In genomic region chr20:5002077-5002413, GRCh38 we compare ENCODE assay signal across 8 cellular contexts. TPM values are rescaled to one million over a fixed set of nuclear protein-coding genes. Genes with fewer than 3 reads are reported as not detected.
A peak's percentile ranks its signal among the peaks of the same experiment; 100 is the strongest.
DNase-seq lines count a peak whose midpoint lies in the region; ATAC-seq lines count a peak whose summit lies in the region.

No MANE protein-coding gene starts in this region.

- peaks cover 3 to 23% (median 20%) of the 10 kb centered on the region in 5 donors for H3K4me1 ChIP-seq in subcutaneous abdominal adipose tissue (ENCODE audit: control insufficient read depth in 5 of 5, insufficient read depth in 5 of 5, low read length in 5 of 5)

- peaks cover 24% of the 10 kb centered on the region for H3K4me1 Mint-ChIP-seq in activated CD8-positive, alpha-beta memory T cell treated with anti-CD3 and anti-CD28 coated beads, Interleukin-2, amount 10 ng/mL, durations not matched to agents 7 days and 5 days
- H3K4me1 Mint-ChIP-seq in activated T-helper 2 cell treated with anti-CD3 and anti-CD28 coated beads, Interferon-gamma antibody, Interleukin-2, Interleukin-4, amounts not matched to agents 10 μg/mL and 5 μg/mL and 100 μg/mL, durations not matched to agents 14 hours and 24 hours and 36 hours (ENCODE audit: low read depth), result peaks cover 28% of the 10 kb centered on the region

- no peaks in the 10 kb centered on the region for H3K36me3 ChIP-seq in subcutaneous abdominal adipose tissue (ENCODE audit: control insufficient read depth in 5 of 5, insufficient read depth in 5 of 5, low read length in 5 of 5)

- no peaks in the 10 kb centered on the region for H3K9me3 ChIP-seq in subcutaneous abdominal adipose tissue (ENCODE audit: control insufficient read depth in 5 of 5, low read length in 5 of 5)

- H3K36me3 Mint-ChIP-seq in activated CD8-positive, alpha-beta memory T cell treated with anti-CD3 and anti-CD28 coated beads, Interleukin-2, amount 10 ng/mL, durations not matched to agents 7 days and 5 days, result peaks cover 4% of the 10 kb centered on the region
- no peaks in the 10 kb centered on the region for H3K36me3 Mint-ChIP-seq in activated T-helper 2 cell treated with anti-CD3 and anti-CD28 coated beads, Interferon-gamma antibody, Interleukin-2, Interleukin-4, amounts not matched to agents 10 μg/mL and 5 μg/mL and 100 μg/mL, durations not matched to agents 14 hours and 24 hours and 36 hours (ENCODE audit: low read depth)

- no peak for ATAC-seq in activated CD8-positive, alpha-beta memory T cell treated with anti-CD3 and anti-CD28 coated beads, Interleukin-2, amount 10 ng/mL, durations not matched to agents 7 days and 5 days
- no peak for ATAC-seq in GM18502 (IDR thresholded peaks at IDR 0.05; ENCODE audit: poor library complexity, unreplicated experiment)

- no peak for DNase-seq in activated CD8-positive, alpha-beta memory T cell treated with anti-CD3 and anti-CD28 coated beads, Interleukin-2, amount 10 ng/mL, durations not matched to agents 7 days and 5 days
- no peak for DNase-seq in activated CD8-positive, alpha-beta memory T cell treated with anti-CD3 and anti-CD28 coated beads, Interleukin-2, amount 50 U/mL, for 4 hours
- DNase-seq in activated T-helper 2 cell treated with anti-CD3 and anti-CD28 coated beads, Interferon-gamma antibody, Interleukin-2, Interleukin-4, amounts not matched to agents 10 μg/mL and 5 μg/mL and 100 μg/mL, durations not matched to agents 14 hours and 24 hours and 36 hours (ENCODE audit: low spot score), result no peak
- DNase-seq in iPS-NIHi7 (ENCODE audit: extremely low spot score) (peak; percentile 59), LoVo (ENCODE audit: low spot score) (no peak)
- no peak for DNase-seq in stimulated activated CD4-positive, alpha-beta T cell treated with anti-CD3 and anti-CD28 coated beads, Interleukin-4, amount 100 ng/mL, for 24 hours

- H3K27ac ChIP-seq in subcutaneous abdominal adipose tissue (ENCODE audit: low read depth, low read length), result no peak overlapping the region

- H3K4me3 Mint-ChIP-seq in activated CD8-positive, alpha-beta memory T cell treated with anti-CD3 and anti-CD28 coated beads, Interleukin-2, amount 10 ng/mL, durations not matched to agents 7 days and 5 days, result peak overlapping the region; percentile 82
- peak overlapping the region; percentile 95 for H3K4me3 Mint-ChIP-seq in activated T-helper 2 cell treated with anti-CD3 and anti-CD28 coated beads, Interferon-gamma antibody, Interleukin-2, Interleukin-4, amounts not matched to agents 10 μg/mL and 5 μg/mL and 100 μg/mL, durations not matched to agents 14 hours and 24 hours and 36 hours (ENCODE audit: low read depth)

- no peaks in the 10 kb centered on the region for H3K9me3 Mint-ChIP-seq in activated CD8-positive, alpha-beta memory T cell treated with anti-CD3 and anti-CD28 coated beads, Interleukin-2, amount 10 ng/mL, durations not matched to agents 7 days and 5 days (ENCODE audit: low read depth)
- H3K9me3 Mint-ChIP-seq in activated T-helper 2 cell treated with anti-CD3 and anti-CD28 coated beads, Interferon-gamma antibody, Interleukin-2, Interleukin-4, amounts not matched to agents 10 μg/mL and 5 μg/mL and 100 μg/mL, durations not matched to agents 14 hours and 24 hours and 36 hours, result no peaks in the 10 kb centered on the region

- H3K27me3 ChIP-seq in subcutaneous abdominal adipose tissue (ENCODE audit: control insufficient read depth in 5 of 5, insufficient read depth in 4 of 5, low read length in 5 of 5), result no peaks in the 10 kb centered on the region

- H3K27ac Mint-ChIP-seq in activated CD8-positive, alpha-beta memory T cell treated with anti-CD3 and anti-CD28 coated beads, Interleukin-2, amount 10 ng/mL, durations not matched to agents 7 days and 5 days, result no peak overlapping the region
- peak overlapping the region; percentile 95 for H3K27ac Mint-ChIP-seq in activated T-helper 2 cell treated with anti-CD3 and anti-CD28 coated beads, Interferon-gamma antibody, Interleukin-2, Interleukin-4, amounts not matched to agents 10 μg/mL and 5 μg/mL and 100 μg/mL, durations not matched to agents 14 hours and 24 hours and 36 hours

- intact Hi-C loops in activated T-helper 2 cell treated with anti-CD3 and anti-CD28 coated beads, Interferon-gamma antibody, Interleukin-2, Interleukin-4, amounts not matched to agents 10 μg/mL and 5 μg/mL and 100 μg/mL, durations not matched to agents 14 hours and 24 hours and 36 hours (cut with micrococcal nuclease), result loop anchor here (5.0 kb wide), 2 partner anchors 45 to 75 kb away; no protein-coding TSS in a partner anchor

- H3K27me3 Mint-ChIP-seq in activated CD8-positive, alpha-beta memory T cell treated with anti-CD3 and anti-CD28 coated beads, Interleukin-2, amount 10 ng/mL, durations not matched to agents 7 days and 5 days, result peaks cover 8% of the 10 kb centered on the region
- H3K27me3 Mint-ChIP-seq in activated T-helper 2 cell treated with anti-CD3 and anti-CD28 coated beads, Interferon-gamma antibody, Interleukin-2, Interleukin-4, amounts not matched to agents 10 μg/mL and 5 μg/mL and 100 μg/mL, durations not matched to agents 14 hours and 24 hours and 36 hours (ENCODE audit: low read depth), result peaks cover 12% of the 10 kb centered on the region

- CTCF ChIA-PET in activated CD8-positive, alpha-beta memory T cell treated with anti-CD3 and anti-CD28 coated beads, Interleukin-2, amount 10 ng/mL, durations not matched to agents 7 days and 5 days (lab: Charles Lee), result no interaction called here

- H3K4me3 ChIP-seq in subcutaneous abdominal adipose tissue (ENCODE audit: low read depth in 1 of 5, low read length in 5 of 5), result peak overlapping the region; percentile 72 to 92 (median 82)

- H3K9ac ChIP-seq in subcutaneous abdominal adipose tissue (ENCODE audit: low read length in 5 of 5), result peak overlapping the region in 2 of 5 donors; percentile 3 to 87

RNA-seq across cellular contexts. Expression of gene SLC23A2, which starts 0.7 kb away (rescaled TPM):
- 10 to 100 TPM; 16.1 to 16.5 TPM for total RNA-seq in activated CD8-positive, alpha-beta memory T cell treated with anti-CD3 and anti-CD28 coated beads, Interleukin-2, amount 10 ng/mL, durations not matched to agents 7 days and 5 days
- total RNA-seq in activated T-helper 2 cell treated with anti-CD3 and anti-CD28 coated beads, Interferon-gamma antibody, Interleukin-2, Interleukin-4, amounts not matched to agents 10 μg/mL and 5 μg/mL and 100 μg/mL, durations not matched to agents 14 hours and 24 hours and 36 hours, result 21.3 and 22.4 TPM in 2 replicates
